19 cellular contexts compared by ENCODE assay signal in the genomic region with DNA sequence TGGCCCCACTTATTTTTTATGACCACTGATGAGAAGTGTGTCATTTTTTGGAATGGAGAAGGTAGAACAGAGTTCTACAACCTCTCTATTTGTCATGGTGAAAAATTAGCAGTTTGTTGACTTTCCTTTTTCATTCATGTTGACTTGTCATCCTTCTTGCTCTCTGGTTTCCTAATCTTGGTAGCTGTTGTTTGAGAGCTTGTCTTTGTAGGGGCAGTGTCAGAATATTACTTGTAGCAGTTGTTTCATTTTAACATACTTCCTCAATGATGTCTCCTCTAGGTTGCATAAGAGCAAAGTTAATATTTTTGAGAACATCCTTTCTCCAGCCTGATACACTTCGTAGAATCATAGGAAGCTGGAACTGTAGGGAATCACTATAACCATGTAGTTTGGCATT.
DNase-seq lines count a peak whose midpoint lies in the region; ATAC-seq and TF ChIP-seq lines count a peak whose summit lies in the region.
"Had no signal": no experiment of that assay in that cellular context is flagged by ENCODE, and none has a peak within 500 bp of the region (broad histone marks: within the 10 kb centered on the region; RNA-seq: fewer than 3 reads in every experiment).

No MANE protein-coding gene starts in this region.

- no peaks in the 10 kb centered on the region for H3F3A ChIP-seq in Loucy (ENCODE audit: low read depth)

- no peaks in the 10 kb centered on the region for H3K9me2 ChIP-seq in Loucy (replicated peaks; ENCODE audit: low read depth, low read length)

- H4K20me1 ChIP-seq in Loucy (ENCODE audit: insufficient read depth, low read length, poor library complexity, severe bottlenecking): no peaks in the 10 kb centered on the region

- intact Hi-C loops in left cardiac atrium (cut with DNase I): no loop called here

- no peak overlapping the region for H3K9ac ChIP-seq in Loucy (ENCODE audit: low read depth, low read length, poor library complexity, severe bottlenecking)

- H3K9me3 ChIP-seq in Loucy (ENCODE audit: insufficient read depth, low read depth, low read length) (no peaks in the 10 kb centered on the region), BE2C (no peaks in the 10 kb centered on the region)

- H3K4me2 ChIP-seq in Loucy (ENCODE audit: low read depth, low read length, poor library complexity, severe bottlenecking): no peak overlapping the region

- peak overlapping the region; percentile 20; the same call in 1 of the 2 replicates for H2AFZ ChIP-seq in Loucy (ENCODE audit: low read length)

- H3K4me3 ChIP-seq in Loucy (ENCODE audit: low read length, poor library complexity, severe bottlenecking) (no peak overlapping the region), foreskin fibroblast (ENCODE audit: low read depth in 1 of 2, low read length in 2 of 2) (no peak overlapping the region), BE2C (ENCODE audit: low read depth, low read length) (no peak overlapping the region)

- H3K4me1 ChIP-seq in Loucy (ENCODE audit: insufficient read depth, low read length, poor library complexity, severe bottlenecking) (peaks cover 13% of the 10 kb centered on the region), BE2C (no peaks in the 10 kb centered on the region)

- ATAC-seq in left cardiac atrium (no peak), HG03469 (IDR thresholded peaks at IDR 0.05; ENCODE audit: unreplicated experiment) (no peak)
- ATAC-seq: SK-N-SH treated with all-trans-retinoic acid at 6 μM for 48 hours had no signal

- no peak for TF ChIP-seq CTCF in Loucy (conservative IDR thresholded peaks at IDR 0.05; ENCODE audit: low read length)
- TF ChIP-seq CTCF in foreskin fibroblast (IDR thresholded peaks at IDR 0.05; ENCODE audit: low read depth, low read length): no peak
- TF ChIP-seq CTCF in BE2C (IDR thresholded peaks at IDR 0.05; ENCODE audit: low read depth, low read length): no peak

- H3K36me3 ChIP-seq in Loucy (ENCODE audit: insufficient read depth, low read length) (no peaks in the 10 kb centered on the region), BE2C (no peaks in the 10 kb centered on the region)

- no peaks in the 10 kb centered on the region for H3K27me3 ChIP-seq in Loucy (ENCODE audit: insufficient read depth, low read length, poor library complexity, severe bottlenecking)
- no peaks in the 10 kb centered on the region for H3K27me3 ChIP-seq in BE2C

- H3K79me2 ChIP-seq in Loucy (ENCODE audit: insufficient read depth, low read length): no peaks in the 10 kb centered on the region

- peak; percentile 8 for DNase-seq in CD1c-positive myeloid dendritic cell (ENCODE audit: extremely low spot score)
- DNase-seq in OCI-M1 (lab: John Stamatoyannopoulos, UW): peak; percentile 43
- peak; percentile 23 to 71 for DNase-seq in foreskin fibroblast
- DNase-seq in left cardiac atrium: no peak
- no peak for DNase-seq in BE2C
- DNase-seq: AML-193; CD4-positive, CD25-positive, alpha-beta regulatory T cell; COR-L47; DMS 273 treated with DMSO at 0.1 percent for 48 hours; DND-41; GDM1; GOT3; NCI-H1105; NCI-H510A treated with DMSO at 0.1 percent for 48 hours; NCI-H82; SHP77 had no signal

Comparison
In these comparisons a context has a peak if more than half of its experiments do, and no peak if none do; other contexts are left out.
1. DNase-seq: peak in CD1c-positive myeloid dendritic cell (single experiment), OCI-M1 (single experiment) and foreskin fibroblast (2 of 2); none in left cardiac atrium (single experiment) and BE2C (single experiment).